ENCODE assay signal across 17 cellular contexts in genomic region chr18:35334821-35335220, GRCh38. TPM values are rescaled to one million over a fixed set of nuclear protein-coding genes. Genes with fewer than 3 reads are reported as not detected.
A peak's percentile ranks its signal among the peaks of the same experiment; 100 is the strongest.
DNase-seq lines count a peak whose midpoint lies in the region; ATAC-seq, FAIRE-seq and TF ChIP-seq lines count a peak whose summit lies in the region.
"Had no signal": no experiment of that assay in that cellular context is flagged by ENCODE, and none has a peak within 500 bp of the region (broad histone marks: within the 10 kb centered on the region; RNA-seq: fewer than 3 reads in every experiment).

No MANE protein-coding gene starts in this region.

- no peak overlapping the region for H3K4ac ChIP-seq in IMR-90 (ENCODE audit: low read depth, low read length)

- peaks cover 3% of the 10 kb centered on the region for H3F3A ChIP-seq in PC-9 (ENCODE audit: insufficient read depth, low read depth)

- no peaks in the 10 kb centered on the region for H3K9me3 ChIP-seq in IMR-90 (ENCODE audit: control insufficient read depth, insufficient read depth, low read length)
- H3K9me3 ChIP-seq in PC-9 (ENCODE audit: insufficient read depth, low read depth): no peaks in the 10 kb centered on the region
- H3K9me3 ChIP-seq: sigmoid colon had no signal

- CTCF ChIA-PET in IMR-90 (lab: Yijun Ruan, JAX) (no interaction called here), PC-9 (lab: Charles Lee) (no interaction called here)

- no peak overlapping the region for H4K8ac ChIP-seq in IMR-90 (ENCODE audit: low read depth in 2 of 2, low read length in 2 of 2)

- DNase-seq in AG20443 (ENCODE audit: low spot score) (peak; percentile 7), IMR-90 (peak; percentile 65), brain microvascular endothelial cell (peak; percentile 2), NCI-H345 (lab: John Stamatoyannopoulos, UW) (no peak), NCI-H524 (lab: John Stamatoyannopoulos, UW) (no peak), PC-9 (no peak)
- DNase-seq: activated CD4-positive, CD25-positive, alpha-beta regulatory T cell treated with anti-CD3 and anti-CD28 coated beads, Interleukin-2, amount 50 U/mL, for 72 hours; islet precursor cell; NCI-H1694; NCI-H446 treated with DMSO at 0.1 percent for 48 hours; Right ventricle myocardium superior; sigmoid colon; stimulated activated CD4-positive, alpha-beta T cell treated with anti-CD3 and anti-CD28 coated beads, Interleukin-2, amount 100 ng/mL, for 48 hours had no signal

- no CpG with 5 or more reads among the region's 3 CpGs for WGBS in IMR-90 (ENCODE audit: extremely low coverage in 2 of 2, insufficient read length in 1 of 2), 2 experiments

- BruUV-seq in IMR-90 (replicated peaks; lab: Mats Ljungman, UMichigan) (no TSS peak), PC-9 (replicated peaks; lab: Mats Ljungman, UMichigan) (no TSS peak)

- no peak overlapping the region for H3K56ac ChIP-seq in IMR-90 (ENCODE audit: extremely low read depth, insufficient read depth, low read length)

- FAIRE-seq in islet of Langerhans (lab: Jason Lieb, UNC): peak; percentile 61
- FAIRE-seq: H54 had no signal

- H3K9me2 ChIP-seq in PC-9 (ENCODE audit: insufficient read depth): no peaks in the 10 kb centered on the region

- H3K27ac ChIP-seq in IMR-90 (ENCODE audit: insufficient read depth, low read length) (no peak overlapping the region), brain microvascular endothelial cell (no peak overlapping the region), PC-9 (no peak overlapping the region)
- H3K27ac ChIP-seq: sigmoid colon had no signal

- H2BK15ac ChIP-seq in IMR-90 (ENCODE audit: low read depth, low read length): no peak overlapping the region

- peaks cover 20 to 36% of the 10 kb centered on the region in 2 experiments for H3K79me1 ChIP-seq in IMR-90 (ENCODE audit: low read depth in 1 of 2, low read length in 2 of 2)

- H3K14ac ChIP-seq in IMR-90 (replicated peaks; ENCODE audit: low read depth, low read length): no peak overlapping the region

- H4K20me1 ChIP-seq in IMR-90 (ENCODE audit: insufficient read depth, low read length) (peaks cover 19% of the 10 kb centered on the region; the same call in 1 of the 2 replicates), PC-9 (ENCODE audit: insufficient read depth) (peaks cover 5% of the 10 kb centered on the region; the same call in 1 of the 2 replicates)

- no peak overlapping the region for H2AFZ ChIP-seq in IMR-90 (replicated peaks; ENCODE audit: low read length, poor library complexity)
- no peak overlapping the region for H2AFZ ChIP-seq in PC-9

- no peak overlapping the region for H4K91ac ChIP-seq in IMR-90 (ENCODE audit: insufficient read depth, low read depth, low read length)

- H2BK20ac ChIP-seq in IMR-90 (ENCODE audit: low read depth, low read length): no peak overlapping the region

- no peak overlapping the region for H2AK5ac ChIP-seq in IMR-90 (ENCODE audit: low read depth, low read length)

- no peak for TF ChIP-seq RAD21 in IMR-90 (IDR thresholded peaks at IDR 0.05; ENCODE audit: low read length)

- dilution Hi-C loops in IMR-90 (cut with HindIII; ENCODE audit: low sequenced_read_pairs, unreplicated experiment): no loop called here

- no peaks in the 10 kb centered on the region for H3K4me1 ChIP-seq in IMR-90 (ENCODE audit: control insufficient read depth, insufficient read depth, low read length)
- H3K4me1 ChIP-seq in PC-9 (replicated peaks; ENCODE audit: insufficient read depth): no peaks in the 10 kb centered on the region

- TF ChIP-seq CTCF in IMR-90 (conservative IDR thresholded peaks at IDR 0.05; ENCODE audit: low read depth, low read length) (no peak), brain microvascular endothelial cell (IDR thresholded peaks at IDR 0.05; ENCODE audit: low read depth, low read length, missing control alignments) (no peak), PC-9 (conservative IDR thresholded peaks at IDR 0.05) (no peak)

- H2AK9ac ChIP-seq in IMR-90 (replicated peaks; ENCODE audit: low read depth, low read length, poor library complexity): no peak overlapping the region

- 0 out of 2 replicates have a peak, but pooled peaks cover 4% of the 10 kb centered on the region for H3K79me2 ChIP-seq in PC-9 (ENCODE audit: low read depth)

- no peak overlapping the region for H4K5ac ChIP-seq in IMR-90 (ENCODE audit: low read depth, low read length)

- TF ChIP-seq POLR2A in IMR-90 (IDR thresholded peaks at IDR 0.05; ENCODE audit: low read depth, low read length): no peak

- H2BK120ac ChIP-seq in IMR-90 (ENCODE audit: low read depth, low read length): no peak overlapping the region

- H2BK5ac ChIP-seq in IMR-90 (ENCODE audit: low read depth, low read length, poor library complexity, severe bottlenecking): no peak overlapping the region

- H3K27me3 ChIP-seq in IMR-90 (ENCODE audit: control insufficient read depth, insufficient read depth, low read length) (no peaks in the 10 kb centered on the region), brain microvascular endothelial cell (replicated peaks) (no peaks in the 10 kb centered on the region), PC-9 (ENCODE audit: insufficient read depth, low read depth) (no peaks in the 10 kb centered on the region)
- H3K27me3 ChIP-seq: sigmoid colon had no signal

- H3K4me3 ChIP-seq in IMR-90 (ENCODE audit: insufficient read depth, low read depth, low read length): no peak overlapping the region
- H3K4me3 ChIP-seq in brain microvascular endothelial cell (ENCODE audit: low read depth, low read length): no peak overlapping the region
- no peak overlapping the region for H3K4me3 ChIP-seq in PC-9
- H3K4me3 ChIP-seq: sigmoid colon had no signal

- H3K9ac ChIP-seq in IMR-90 (ENCODE audit: low read depth, low read length): no peak overlapping the region

- in situ Hi-C loops in IMR-90 (cut with MboI; ENCODE audit: low sequenced_read_pairs) (no loop called here), brain microvascular endothelial cell (cut with HindIII; ENCODE audit: low pct_ligation_motif_present, low sequenced_read_pairs) (no loop called here)

- intact Hi-C loops in IMR-90 (cut with micrococcal nuclease) (no loop called here), PC-9 (cut with micrococcal nuclease; ENCODE audit: unreplicated experiment) (no loop called here)

- POLR2A ChIA-PET in IMR-90 (lab: Charles Lee; ENCODE audit: unreplicated experiment) (no interaction called here), PC-9 (lab: Charles Lee; ENCODE audit: unreplicated experiment) (interaction anchor here (0.6 kb wide), 1 partner anchor 293 kb away, joined by 3 read pairs; the partner anchor contains the start of gene MAPRE2)

- H3K4me2 ChIP-seq in IMR-90 (ENCODE audit: low read depth, low read length): no peak overlapping the region
- no peak overlapping the region for H3K4me2 ChIP-seq in PC-9

- ATAC-seq in IMR-90 (ENCODE audit: low read depth) (no peak), GM21786 (IDR thresholded peaks at IDR 0.05; ENCODE audit: unreplicated experiment) (no peak)

- H3K36me3 ChIP-seq in IMR-90 (ENCODE audit: control insufficient read depth, insufficient read depth, low read length): peaks cover 41% of the 10 kb centered on the region
- peaks cover 64% of the 10 kb centered on the region for H3K36me3 ChIP-seq in brain microvascular endothelial cell (replicated peaks)
- H3K36me3 ChIP-seq in PC-9 (ENCODE audit: low read depth): peaks cover 39% of the 10 kb centered on the region

- H3K23ac ChIP-seq in IMR-90 (ENCODE audit: low read depth, low read length): no peak overlapping the region

- no peak overlapping the region for H3K18ac ChIP-seq in IMR-90 (ENCODE audit: low read depth, low read length)

- H3K9me1 ChIP-seq in IMR-90 (ENCODE audit: insufficient read depth, low read length): no peaks in the 10 kb centered on the region

TF ChIP-seq in IMR-90, 13 proteins besides CTCF, POLR2A, EP300 and RAD21:
- TF ChIP-seq CHD1 (IDR thresholded peaks at IDR 0.05; ENCODE audit: low read depth, low read length) (no peak), RCOR1 (IDR thresholded peaks at IDR 0.05; ENCODE audit: insufficient replicate concordance, low read length) (no peak), MXI1 (IDR thresholded peaks at IDR 0.05; ENCODE audit: borderline replicate concordance, low read depth, low read length) (no peak)
TF ChIP-seq in IMR-90: peak in this region for 0.

RNA-seq across cellular contexts. Expression of gene ZNF24, which starts 9.4 kb away (rescaled TPM):
- total RNA-seq in IMR-90 (2012; rRNA removed) (20.8 and 38.3 TPM in 2 replicates), PC-9 (2021) (20.9 and 33.9 TPM in 2 replicates)
- 5.6 and 7.6 TPM in 2 replicates for polyA plus RNA-seq in IMR-90 (2012; rRNA removed)
- polyA plus RNA-seq in IMR-90 (2012; cell fraction: cytosol; rRNA removed): 0.90 and 1.6 TPM in 2 replicates
- 1.8 and 10.5 TPM in 2 replicates for polyA plus RNA-seq in IMR-90 (2012; cell fraction: nucleus; rRNA removed; ENCODE audit: low replicate concordance)

RNA-seq across cellular contexts. Expression of gene ZNF396, which starts 42.3 kb away (rescaled TPM):
- total RNA-seq in IMR-90 (2012; rRNA removed): 0.54 and 0.56 TPM in 2 replicates
- 0.13 and 0.26 TPM in 2 replicates for polyA plus RNA-seq in IMR-90 (2012; rRNA removed)
- 0.14 and 0.31 TPM in 2 replicates for polyA plus RNA-seq in IMR-90 (2012; cell fraction: cytosol; rRNA removed)
- polyA plus RNA-seq in IMR-90 (2012; cell fraction: nucleus; rRNA removed; ENCODE audit: low replicate concordance): 0.18 and 0.20 TPM in 2 replicates
- total RNA-seq in PC-9 (2021): 1.9 and 2.0 TPM in 2 replicates
- total RNA-seq: HT1080 had no signal

RNA-seq across cellular contexts. Expression of gene ZSCAN30, which starts 44.8 kb away (rescaled TPM):
- total RNA-seq in IMR-90 (2012; rRNA removed) (16.9 and 17.7 TPM in 2 replicates), PC-9 (2021) (16.9 and 18.5 TPM in 2 replicates)
- 7.0 and 9.9 TPM in 2 replicates for polyA plus RNA-seq in IMR-90 (2012; rRNA removed)
- 2.6 and 2.7 TPM in 2 replicates for polyA plus RNA-seq in IMR-90 (2012; cell fraction: cytosol; rRNA removed)
- 6.6 and 41.0 TPM in 2 replicates for polyA plus RNA-seq in IMR-90 (2012; cell fraction: nucleus; rRNA removed; ENCODE audit: low replicate concordance)

Comparison
In these comparisons a context has a peak if more than half of its experiments do, and no peak if none do; other contexts are left out.
1. DNase-seq: peak in AG20443 (single experiment), IMR-90 (single experiment) and brain microvascular endothelial cell (single experiment); none in NCI-H345 (single experiment), NCI-H524 (0 of 2) and PC-9 (0 of 2).